ENCODE assay signal across 23 cellular contexts in genomic region chr4:8078109-8078494, GRCh38.
"Had no signal": no experiment of that assay in that cellular context is flagged by ENCODE, and none has a peak within 500 bp of the region (broad histone marks: within the 10 kb centered on the region; RNA-seq: fewer than 3 reads in every experiment).

No MANE protein-coding gene starts in this region.

- H3K9me3 Mint-ChIP-seq: IgD-negative memory B cell had no signal

- H3K9me3 ChIP-seq: SJCRH30 had no signal

- H3K36me3 Mint-ChIP-seq: IgD-negative memory B cell had no signal

- H3K9ac ChIP-seq: KMS-11 had no signal

- H3K36me3 ChIP-seq: SJCRH30 had no signal

- H3K27ac ChIP-seq: KMS-11, RWPE1, SJCRH30 had no signal

- DNase-seq: Kasumi-1, MM.1S, NCI-H1092 treated with DMSO at 0.1 percent for 48 hours, NCI-H1436, NCI-H187, NCI-H2029, NCI-H2081 treated with DMSO at 0.1 percent for 48 hours, NCI-H2171, NCI-H226, NCI-H446, NCI-H510A, NCI-H524 treated with DMSO at 0.1 percent for 48 hours, NCI-H69, NCI-H774, PC-3, SHP77 treated with DMSO at 0.1 percent for 48 hours had no signal

- ATAC-seq: Panc1, PC-3, Right ventricle myocardium inferior had no signal

- H3K4me3 Mint-ChIP-seq: IgD-negative memory B cell had no signal

- H3K4me2 ChIP-seq: KMS-11 had no signal

- H3K4me3 ChIP-seq: K562, SJCRH30 had no signal

- H3K4me1 ChIP-seq: SJCRH30 had no signal

- H3K27ac Mint-ChIP-seq: IgD-negative memory B cell had no signal
